10 cellular contexts compared by ENCODE assay signal in the genomic region with DNA sequence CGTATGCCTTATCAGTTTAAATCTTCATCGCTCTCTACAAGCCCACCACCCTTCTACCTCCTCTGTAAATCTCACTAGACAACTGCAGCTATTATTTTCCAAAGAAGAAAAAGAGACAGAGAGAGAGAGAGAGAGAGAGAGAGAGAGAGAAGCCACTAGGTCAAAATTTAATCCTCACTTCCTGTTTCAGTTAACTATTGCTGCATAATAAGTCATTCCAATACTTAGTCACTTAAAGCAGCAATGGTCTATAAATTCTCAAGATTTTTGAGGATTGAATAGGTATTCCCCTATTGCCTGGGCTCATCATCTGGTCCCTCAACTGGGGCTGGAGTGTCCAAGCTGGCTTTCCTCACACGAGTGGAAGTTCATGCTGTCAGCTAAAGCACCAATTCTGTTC.
DNase-seq lines count a peak whose midpoint lies in the region; ATAC-seq, FAIRE-seq and TF ChIP-seq lines count a peak whose summit lies in the region.
"Had no signal": no experiment of that assay in that cellular context is flagged by ENCODE, and none has a peak within 500 bp of the region (broad histone marks: within the 10 kb centered on the region; RNA-seq: fewer than 3 reads in every experiment).

No MANE protein-coding gene starts in this region.

- no peak for TF ChIP-seq POLR2A in GM18505 (IDR thresholded peaks at IDR 0.05; ENCODE audit: borderline replicate concordance, extremely low read depth, insufficient read depth, insufficient read length)
- TF ChIP-seq POLR2A in upper lobe of left lung (IDR thresholded peaks at IDR 0.05): no peak

- TF ChIP-seq CTCF in fibroblast of pulmonary artery (IDR thresholded peaks at IDR 0.05; ENCODE audit: low read length, missing control alignments) (no peak), upper lobe of left lung (IDR thresholded peaks at IDR 0.05) (no peak)

- H3K36me3 ChIP-seq in SJCRH30 (no peaks in the 10 kb centered on the region), upper lobe of left lung (peaks cover 0 to 5% (median 0%) of the 10 kb centered on the region in 4 donors)
- H3K36me3 ChIP-seq: cardiac muscle cell had no signal

- H3K4me3 ChIP-seq in fibroblast of pulmonary artery (replicated peaks; ENCODE audit: low read depth, low read length) (no peak overlapping the region), SJCRH30 (no peak overlapping the region), upper lobe of left lung (no peak overlapping the region)
- H3K4me3 ChIP-seq: cardiac muscle cell had no signal

- DNase-seq in fibroblast of pulmonary artery (ENCODE audit: low read depth) (peak; percentile 12), SJCRH30 (no peak), foreskin melanocyte (no peak), upper lobe of left lung (no peak), GM19239 (ENCODE audit: insufficient read length, low spot score) (no peak)
- DNase-seq: activated CD4-positive, alpha-beta T cell treated with anti-CD3 and anti-CD28 coated beads, Interleukin-2, amount 10 ng/mL, durations not matched to agents 7 days and 5 days had no signal

- H3K27ac ChIP-seq in SJCRH30 (no peak overlapping the region), upper lobe of left lung (no peak overlapping the region)
- H3K27ac ChIP-seq: cardiac muscle cell had no signal

- H3K27me3 ChIP-seq in SJCRH30 (no peaks in the 10 kb centered on the region), upper lobe of left lung (no peaks in the 10 kb centered on the region)
- H3K27me3 ChIP-seq: cardiac muscle cell had no signal

- H3K9me3 ChIP-seq in SJCRH30 (replicated peaks) (no peaks in the 10 kb centered on the region), upper lobe of left lung (no peaks in the 10 kb centered on the region)

- peaks cover 4% of the 10 kb centered on the region; the same call in 1 of the 2 replicates for H3K4me1 ChIP-seq in SJCRH30
- peaks cover 0 to 17% (median 5%) of the 10 kb centered on the region in 4 donors for H3K4me1 ChIP-seq in upper lobe of left lung

- TF ChIP-seq EP300 in upper lobe of left lung (IDR thresholded peaks at IDR 0.05): no peak

- ATAC-seq in GM18505 (IDR thresholded peaks at IDR 0.05; ENCODE audit: unreplicated experiment): peak; percentile 96
- ATAC-seq in GM21786 (IDR thresholded peaks at IDR 0.05; ENCODE audit: unreplicated experiment): peak; percentile 75
- peak; percentile 81 for ATAC-seq in HG03520 (IDR thresholded peaks at IDR 0.05; ENCODE audit: unreplicated experiment)
- no peak for ATAC-seq in upper lobe of left lung (ENCODE audit: low FRiP score in 2 of 2)

- no peak for FAIRE-seq in GM19239 (lab: Jason Lieb, UNC)

- WGBS in upper lobe of left lung, 2 donors: 93 to 95% methylated on average over 3 of the region's 3 CpGs

Comparison
In these comparisons a context has a peak if more than half of its experiments do, and no peak if none do; other contexts are left out.
1. ATAC-seq: peak in GM18505 (single experiment), GM21786 (single experiment) and HG03520 (single experiment); none in upper lobe of left lung (0 of 2).